In the genomic region with DNA sequence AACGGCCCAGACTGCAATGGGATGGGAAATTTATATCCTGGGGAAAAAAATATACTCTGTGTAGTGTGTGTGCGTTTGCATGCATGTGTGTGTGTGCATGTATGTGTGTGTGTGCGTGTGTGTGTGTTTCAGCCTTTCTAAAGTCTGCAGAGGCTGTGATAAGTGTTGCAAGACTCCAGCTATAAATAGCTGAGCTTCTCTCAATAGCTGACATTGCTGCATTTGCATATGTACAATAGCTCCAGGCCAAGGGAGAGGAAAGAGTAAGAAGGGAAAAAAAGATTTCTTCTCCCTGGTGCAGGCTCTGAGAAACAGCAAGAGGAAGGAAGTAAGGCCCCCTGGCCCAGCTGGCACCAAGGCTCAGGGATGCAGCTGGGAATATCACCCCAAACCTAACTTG, we compare ENCODE assay signal across 2 cellular contexts.
A peak's percentile ranks its signal among the peaks of the same experiment; 100 is the strongest.
TF ChIP-seq lines count a peak whose summit lies in the region.

No MANE protein-coding gene starts in this region.

TF ChIP-seq in IMR-90, 13 proteins besides CTCF, POLR2A, EP300 and RAD21 (continued from another document):
- TF ChIP-seq BHLHE40 (IDR thresholded peaks at IDR 0.05; ENCODE audit: low read depth, low read length) (no peak), CEBPB (IDR thresholded peaks at IDR 0.05; ENCODE audit: low read depth, low read length) (peak; percentile 62; the same call in 1 of the 2 replicates)

TF ChIP-seq in K562, 482 proteins besides CTCF, POLR2A, EP300 and RAD21 (continued from another document):
- TF ChIP-seq BACH1 (tag; IDR thresholded peaks at IDR 0.05) = no peak
- TF ChIP-seq, protein P1, sequence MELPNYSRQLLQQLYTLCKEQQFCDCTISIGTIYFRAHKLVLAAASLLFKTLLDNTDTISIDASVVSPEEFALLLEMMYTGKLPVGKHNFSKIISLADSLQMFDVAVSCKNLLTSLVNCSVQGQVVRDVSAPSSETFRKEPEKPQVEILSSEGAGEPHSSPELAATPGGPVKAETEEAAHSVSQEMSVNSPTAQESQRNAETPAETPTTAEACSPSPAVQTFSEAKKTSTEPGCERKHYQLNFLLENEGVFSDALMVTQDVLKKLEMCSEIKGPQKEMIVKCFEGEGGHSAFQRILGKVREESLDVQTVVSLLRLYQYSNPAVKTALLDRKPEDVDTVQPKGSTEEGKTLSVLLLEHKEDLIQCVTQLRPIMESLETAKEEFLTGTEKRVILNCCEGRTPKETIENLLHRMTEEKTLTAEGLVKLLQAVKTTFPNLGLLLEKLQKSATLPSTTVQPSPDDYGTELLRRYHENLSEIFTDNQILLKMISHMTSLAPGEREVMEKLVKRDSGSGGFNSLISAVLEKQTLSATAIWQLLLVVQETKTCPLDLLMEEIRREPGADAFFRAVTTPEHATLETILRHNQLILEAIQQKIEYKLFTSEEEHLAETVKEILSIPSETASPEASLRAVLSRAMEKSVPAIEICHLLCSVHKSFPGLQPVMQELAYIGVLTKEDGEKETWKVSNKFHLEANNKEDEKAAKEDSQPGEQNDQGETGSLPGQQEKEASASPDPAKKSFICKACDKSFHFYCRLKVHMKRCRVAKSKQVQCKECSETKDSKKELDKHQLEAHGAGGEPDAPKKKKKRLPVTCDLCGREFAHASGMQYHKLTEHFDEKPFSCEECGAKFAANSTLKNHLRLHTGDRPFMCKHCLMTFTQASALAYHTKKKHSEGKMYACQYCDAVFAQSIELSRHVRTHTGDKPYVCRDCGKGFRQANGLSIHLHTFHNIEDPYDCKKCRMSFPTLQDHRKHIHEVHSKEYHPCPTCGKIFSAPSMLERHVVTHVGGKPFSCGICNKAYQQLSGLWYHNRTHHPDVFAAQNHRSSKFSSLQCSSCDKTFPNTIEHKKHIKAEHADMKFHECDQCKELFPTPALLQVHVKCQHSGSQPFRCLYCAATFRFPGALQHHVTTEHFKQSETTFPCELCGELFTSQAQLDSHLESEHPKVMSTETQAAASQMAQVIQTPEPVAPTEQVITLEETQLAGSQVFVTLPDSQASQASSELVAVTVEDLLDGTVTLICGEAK (IDR thresholded peaks at IDR 0.05) = no peak
- TF ChIP-seq, protein P1 (CRISPR knock-in tag; IDR thresholded peaks at IDR 0.05) = no peak
- TF ChIP-seq, protein P2, sequence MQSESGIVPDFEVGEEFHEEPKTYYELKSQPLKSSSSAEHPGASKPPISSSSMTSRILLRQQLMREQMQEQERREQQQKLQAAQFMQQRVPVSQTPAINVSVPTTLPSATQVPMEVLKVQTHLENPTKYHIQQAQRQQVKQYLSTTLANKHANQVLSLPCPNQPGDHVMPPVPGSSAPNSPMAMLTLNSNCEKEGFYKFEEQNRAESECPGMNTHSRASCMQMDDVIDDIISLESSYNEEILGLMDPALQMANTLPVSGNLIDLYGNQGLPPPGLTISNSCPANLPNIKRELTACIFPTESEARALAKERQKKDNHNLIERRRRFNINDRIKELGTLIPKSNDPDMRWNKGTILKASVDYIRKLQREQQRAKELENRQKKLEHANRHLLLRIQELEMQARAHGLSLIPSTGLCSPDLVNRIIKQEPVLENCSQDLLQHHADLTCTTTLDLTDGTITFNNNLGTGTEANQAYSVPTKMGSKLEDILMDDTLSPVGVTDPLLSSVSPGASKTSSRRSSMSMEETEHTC (IDR thresholded peaks at IDR 0.05) = no peak
- TF ChIP-seq ZNF766 (CRISPR knock-in tag; conservative IDR thresholded peaks at IDR 0.05) = no peak
- no peak for TF ChIP-seq GABPB1 (CRISPR knock-in tag; IDR thresholded peaks at IDR 0.05)
- peak; percentile 69; the same call in 1 of the 2 replicates for TF ChIP-seq MEF2D (tag; conservative IDR thresholded peaks at IDR 0.05; ENCODE audit: low read depth)
- no peak for TF ChIP-seq EZH2 (IDR thresholded peaks at IDR 0.05; ENCODE audit: borderline replicate concordance, low read depth, low read length)
- TF ChIP-seq KLF6 (CRISPR knock-in tag; IDR thresholded peaks at IDR 0.05; ENCODE audit: borderline replicate concordance) = no peak
- TF ChIP-seq HDAC2 (IDR thresholded peaks at IDR 0.05) = no peak
- TF ChIP-seq ZNF134 (CRISPR knock-in tag; conservative IDR thresholded peaks at IDR 0.05) = no peak
